In genomic region chr17:73104450-73104849, GRCh38 we compare ENCODE assay signal across 24 cellular contexts. TPM values are rescaled to one million over a fixed set of nuclear protein-coding genes. Genes with fewer than 3 reads are reported as not detected.
A peak's percentile ranks its signal among the peaks of the same experiment; 100 is the strongest.
DNase-seq lines count a peak whose midpoint lies in the region; ATAC-seq and TF ChIP-seq lines count a peak whose summit lies in the region.
"Had no signal": no experiment of that assay in that cellular context is flagged by ENCODE, and none has a peak within 500 bp of the region (broad histone marks: within the 10 kb centered on the region; RNA-seq: fewer than 3 reads in every experiment).

No MANE protein-coding gene starts in this region.

- H3K9me3 ChIP-seq in gastrocnemius medialis, result no peaks in the 10 kb centered on the region
- H3K9me3 ChIP-seq: BE2C had no signal

- in situ Hi-C loops in gastrocnemius medialis (cut with MboI; ENCODE audit: low sequenced_read_pairs in 4 of 4), result no loop called here

- ATAC-seq in Right ventricle myocardium inferior (no peak), omental fat pad (ENCODE audit: low FRiP score) (no peak), gastrocnemius medialis (no peak)
- ATAC-seq: A549, GM12878, GM23338, HCT116 had no signal

- H3K27ac ChIP-seq in gastrocnemius medialis, result no peak overlapping the region
- H3K27ac ChIP-seq: A549; BLaER1 treated with 17β-estradiol and CSF1 and Interleukin-3, amounts not matched to agents 10 nM and 100 nM had no signal

- H3K4me3 ChIP-seq in gastrocnemius medialis, result no peak overlapping the region
- H3K4me3 ChIP-seq: A549; BLaER1 treated with 17β-estradiol and CSF1 and Interleukin-3, amounts not matched to agents 10 nM and 100 nM; GM12878; GM23338 had no signal

- no peaks in the 10 kb centered on the region for H3K36me3 ChIP-seq in gastrocnemius medialis
- H3K36me3 ChIP-seq: BE2C; BLaER1 treated with 17β-estradiol and CSF1 and Interleukin-3, amounts not matched to agents 10 nM and 100 nM had no signal

- no peaks in the 10 kb centered on the region for H3K27me3 ChIP-seq in gastrocnemius medialis
- H3K27me3 ChIP-seq: BE2C; BLaER1 treated with 17β-estradiol and CSF1 and Interleukin-3, amounts not matched to agents 10 nM and 100 nM had no signal

- TF ChIP-seq POLR2A in gastrocnemius medialis (IDR thresholded peaks at IDR 0.05), result no peak

- TF ChIP-seq CTCF in omental fat pad (IDR thresholded peaks at IDR 0.05) (no peak), gastrocnemius medialis (IDR thresholded peaks at IDR 0.05 in 4 of 5, conservative IDR thresholded peaks at IDR 0.05 in 1 of 5) (no peak)

- DNase-seq in cardiac septum (ENCODE audit: low spot score) (peak; percentile 26), Right ventricle myocardium inferior (ENCODE audit: missing footprints) (no peak), NCI-H524 (lab: John Stamatoyannopoulos, UW) (peak; percentile 98 to 99), NCI-H82 treated with DMSO at 0.1 percent for 48 hours (lab: John Stamatoyannopoulos, UW; ENCODE audit: unreplicated experiment) (peak; percentile 99), omental fat pad (ENCODE audit: low spot score) (no peak), gastrocnemius medialis (no peak)
- DNase-seq in stimulated activated CD4-positive, alpha-beta T cell treated with anti-CD3 and anti-CD28 coated beads, Interleukin-2, amount 100 ng/mL, for 48 hours, result no peak
- DNase-seq: 8988T; ACHN; AML-193; BE2C; Calu3; CD4-positive, alpha-beta memory T cell; COR-L47; DMS 273 treated with DMSO at 0.1 percent for 48 hours; DMS79; EL; GDM1; H9 had no signal

- intact Hi-C loops in cardiac septum (cut with DNase I), result no loop called here
- intact Hi-C loops in Right ventricle myocardium inferior (cut with DNase I), result no loop called here
- intact Hi-C loops in gastrocnemius medialis (cut with DNase I; ENCODE audit: low total_unique reads), result no loop called here

- H3K4me1 ChIP-seq in gastrocnemius medialis, result no peaks in the 10 kb centered on the region
- H3K4me1 ChIP-seq: A549; BE2C; BLaER1 treated with 17β-estradiol and CSF1 and Interleukin-3, amounts not matched to agents 10 nM and 100 nM had no signal

RNA-seq across cellular contexts. Expression of gene SLC39A11, which starts 12.0 kb away (rescaled TPM):
- total RNA-seq in cardiac septum, result 7.2 TPM
- total RNA-seq in Right ventricle myocardium inferior, result 6.9 TPM
- total RNA-seq in omental fat pad, result 10 to 100 TPM; 18.8 to 42.4 (median 31.3) TPM
- 10 to 100 TPM in 2 of 4 donors, 1 to 10 TPM in 2; 7.6 to 28.4 (median 10.7) TPM for total RNA-seq in gastrocnemius medialis

Comparison
In these comparisons a context has a peak if more than half of its experiments do, and no peak if none do; other contexts are left out.
1. DNase-seq: peak in cardiac septum (single experiment), NCI-H524 (2 of 2) and NCI-H82 treated with DMSO at 0.1 percent for 48 hours (single experiment); none in Right ventricle myocardium inferior (single experiment), omental fat pad (single experiment), gastrocnemius medialis (0 of 2) and stimulated activated CD4-positive, alpha-beta T cell treated with anti-CD3 and anti-CD28 coated beads, Interleukin-2, amount 100 ng/mL, for 48 hours (0 of 2).